1 cellular context compared by ENCODE assay signal in the genomic region with DNA sequence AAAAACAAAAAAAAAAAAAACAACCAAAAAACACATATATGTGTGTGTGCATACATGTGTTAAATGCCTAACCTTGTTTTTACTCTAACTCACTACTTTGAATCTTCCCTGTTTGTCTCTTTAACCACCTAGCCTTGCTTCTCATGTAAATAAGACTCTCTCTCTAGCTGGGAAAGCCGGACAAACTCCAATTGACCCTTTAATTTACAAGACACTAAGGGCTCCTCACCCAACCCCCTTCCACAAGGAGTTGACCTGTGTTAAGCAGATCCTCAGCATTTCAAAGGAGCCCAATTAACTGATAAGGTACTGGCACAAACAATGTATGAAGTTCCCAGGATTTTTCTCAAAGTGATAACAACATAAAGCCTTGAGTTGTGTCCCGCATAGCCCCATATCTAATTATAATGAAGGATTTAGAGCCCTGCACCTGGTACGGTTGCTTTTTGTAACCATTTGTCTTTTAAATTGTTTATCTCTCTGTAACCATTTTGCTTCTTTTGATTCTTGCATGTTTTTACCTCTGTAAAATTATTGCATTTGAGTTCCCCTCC.
TF ChIP-seq lines count a peak whose summit lies in the region.

No MANE protein-coding gene starts in this region.

TF ChIP-seq in GM23338, 12 proteins besides CTCF, POLR2A, EP300 and RAD21:
- TF ChIP-seq POLR2AphosphoS5 (IDR thresholded peaks at IDR 0.05; ENCODE audit: low read depth) (peak; percentile 14; the same call in 1 of the 2 replicates), NANOG (IDR thresholded peaks at IDR 0.05; ENCODE audit: borderline replicate concordance) (peak; percentile 78)
